27 cellular contexts compared by ENCODE assay signal in genomic region chr17:5464717-5465507, GRCh38. TPM values are rescaled to one million over a fixed set of nuclear protein-coding genes. Genes with fewer than 3 reads are reported as not detected.
A peak's percentile ranks its signal among the peaks of the same experiment; 100 is the strongest.
DNase-seq lines count a peak whose midpoint lies in the region; ATAC-seq, FAIRE-seq and TF ChIP-seq lines count a peak whose summit lies in the region.
"Had no signal": no experiment of that assay in that cellular context is flagged by ENCODE, and none has a peak within 500 bp of the region (broad histone marks: within the 10 kb centered on the region; RNA-seq: fewer than 3 reads in every experiment).

No MANE protein-coding gene starts in this region.

- POLR2A ChIA-PET in WTC11 (lab: Charles Lee) (no interaction called here), HepG2 (lab: Yijun Ruan, JAX) (interaction anchor here (1.5 to 2.6 kb wide), 4 partner anchors 22 to 46 kb away, joined by 3 to 25 read pairs (median 11); partner anchors contain the start of genes C1QBP, DERL2, MIS12 and NUP88)

- peak overlapping the region; percentile 75 for H3K27ac Mint-ChIP-seq in WTC11
- H3K27ac Mint-ChIP-seq: activated CD4-positive, alpha-beta T cell treated with anti-CD3 and anti-CD28 coated beads for 36 hours; CD8-positive, alpha-beta T cell; stimulated activated effector memory CD8-positive, alpha-beta T cell treated with anti-CD3 and anti-CD28 coated beads, Interleukin-12 subunit alpha, Interleukin-12 subunit beta, amount 100 ng/mL, for 72 hours had no signal

- no peak for DNase-seq in DND-41
- no peak for DNase-seq in WTC11 (ENCODE audit: low spot score)
- peak; percentile 94 for DNase-seq in HepG2 (ENCODE audit: low spot score)
- no peak for DNase-seq in SW 1271 (lab: John Stamatoyannopoulos, UW)
- no peak for DNase-seq in NCI-H82 treated with DMSO at 0.1 percent for 48 hours (lab: John Stamatoyannopoulos, UW; ENCODE audit: unreplicated experiment)
- no peak for DNase-seq in kidney tubule cell (ENCODE audit: low spot score)
- DNase-seq: activated CD4-positive, alpha-beta T cell treated with anti-CD3 and anti-CD28 coated beads for 36 hours; activated gamma-delta T cell treated with Interleukin-2 at 50 U/mL for 16 hours; CD8-positive, alpha-beta T cell; DMS53; dorsolateral prefrontal cortex; hypothalamus; naive B cell; NCI-H1105; NCI-H524; pancreas; sigmoid colon had no signal

- peaks cover 32% of the 10 kb centered on the region for H3K36me3 Mint-ChIP-seq in WTC11

- H3K9me3 ChIP-seq in BLaER1 (no peaks in the 10 kb centered on the region), DND-41 (ENCODE audit: insufficient read depth, low read length, severe bottlenecking) (no peaks in the 10 kb centered on the region), HepG2 (ENCODE audit: low read length) (no peaks in the 10 kb centered on the region)
- H3K9me3 ChIP-seq: pancreas, sigmoid colon, tibial nerve had no signal

- in situ Hi-C loops in HepG2 (cut with HindIII; ENCODE audit: extremely low pct_ligation_motif_present, low pct_unique_long_range_greater_than_20kb), result no loop called here

- peaks cover 79% of the 10 kb centered on the region for H4K20me1 ChIP-seq in BLaER1
- peaks cover 43% of the 10 kb centered on the region; the same call in 1 of the 2 replicates for H4K20me1 ChIP-seq in DND-41 (ENCODE audit: insufficient read depth, low read length)
- 0 out of 2 replicates have a peak, but pooled peaks cover 10% of the 10 kb centered on the region for H4K20me1 ChIP-seq in HepG2 (ENCODE audit: insufficient read depth, low read length)

- FAIRE-seq in HepG2 (lab: Jason Lieb, UNC), result peak; percentile 92
- FAIRE-seq: frontal cortex, GM12892, H54, pancreas had no signal

- 3% methylated on average over 10 of the region's 10 CpGs for WGBS in HepG2 (ENCODE audit: low lambda C conversion rate)

- H3K4me1 ChIP-seq in BLaER1 (peaks cover 33% of the 10 kb centered on the region), DND-41 (ENCODE audit: insufficient read depth, low read length) (peaks cover 35% of the 10 kb centered on the region), HepG2 (ENCODE audit: insufficient read depth, low read length) (peaks cover 38% of the 10 kb centered on the region)

- TF ChIP-seq EP300 in HepG2 (IDR thresholded peaks at IDR 0.05; ENCODE audit: low read depth in 2 of 2, low read length in 2 of 2) (peak in 1 of 2 experiments; percentile 35; a peak in 1 of 4 replicates), HepG2 (CRISPR knock-in tag; IDR thresholded peaks at IDR 0.05; ENCODE audit: borderline replicate concordance) (0 out of 2 replicates have a peak, but pooled peaks have one; percentile 8)

- no peak for TF ChIP-seq POLR2A in HepG2 (IDR thresholded peaks at IDR 0.05; ENCODE audit: insufficient read depth in 1 of 2, low read depth in 2 of 2, low read length in 2 of 2)

- no peaks in the 10 kb centered on the region for H3K27me3 Mint-ChIP-seq in WTC11 (ENCODE audit: low read depth)
- H3K27me3 Mint-ChIP-seq: activated CD4-positive, alpha-beta T cell treated with anti-CD3 and anti-CD28 coated beads for 36 hours; naive B cell had no signal

- H2AFZ ChIP-seq in DND-41 (ENCODE audit: low read depth, low read length) (no peak overlapping the region), HepG2 (ENCODE audit: low read length) (no peak overlapping the region)

- H3K9ac ChIP-seq in BLaER1 (no peak overlapping the region; the same call in 1 of the 2 replicates), DND-41 (ENCODE audit: low read depth, low read length) (no peak overlapping the region), HepG2 (ENCODE audit: insufficient read depth, low read depth, low read length) (peak overlapping the region; percentile 84)
- H3K9ac ChIP-seq: KMS-11 had no signal

- intact Hi-C loops in HepG2 (cut with micrococcal nuclease; ENCODE audit: unreplicated experiment), result loop anchor here (2.0 kb wide), 1 partner anchor 26 kb away; the partner anchor contains the start of gene C1QBP

- H3K9me3 Mint-ChIP-seq in WTC11, result no peaks in the 10 kb centered on the region
- H3K9me3 Mint-ChIP-seq: CD8-positive, alpha-beta T cell; naive B cell; stimulated activated effector memory CD8-positive, alpha-beta T cell treated with anti-CD3 and anti-CD28 coated beads, Interleukin-12 subunit alpha, Interleukin-12 subunit beta, amount 100 ng/mL, for 72 hours had no signal

- H3K4me3 ChIP-seq in BLaER1 (no peak overlapping the region), DND-41 (ENCODE audit: low read depth in 1 of 2, low read length in 2 of 2) (peak overlapping the region in 1 of 2 experiments; percentile 17; a peak in 1 of 4 replicates), HepG2 (replicated peaks in 1 of 3; ENCODE audit: insufficient read depth in 1 of 3, low read depth in 2 of 3, low read length in 3 of 3) (peak overlapping the region; percentile 53 to 91 (median 68))
- H3K4me3 ChIP-seq: cardiac muscle cell, dorsolateral prefrontal cortex, lung, pancreas, sigmoid colon, tibial nerve had no signal

- peaks cover 68% of the 10 kb centered on the region for H3K79me2 ChIP-seq in DND-41 (ENCODE audit: insufficient read depth, low read length)
- peaks cover 63% of the 10 kb centered on the region for H3K79me2 ChIP-seq in HepG2 (ENCODE audit: insufficient read depth, low read length)

- TF ChIP-seq CTCF in DND-41 (IDR thresholded peaks at IDR 0.05; ENCODE audit: borderline replicate concordance, extremely low read depth, low read length, poor library complexity, severe bottlenecking), result no peak
- no peak for TF ChIP-seq CTCF in WTC11 (IDR thresholded peaks at IDR 0.05)
- TF ChIP-seq CTCF in HepG2 (CRISPR knock-in tag; IDR thresholded peaks at IDR 0.05), result no peak

- BruUV-seq in HepG2 (replicated peaks; lab: Mats Ljungman, UMichigan), result no TSS peak

- ATAC-seq in DND-41 (ENCODE audit: insufficient read depth, low read depth), result no peak
- no peak for ATAC-seq in WTC11
- ATAC-seq in HepG2, result peak; percentile 60
- ATAC-seq in GM21717 (IDR thresholded peaks at IDR 0.05; ENCODE audit: unreplicated experiment), result no peak
- ATAC-seq: activated CD4-positive, alpha-beta T cell treated with anti-CD3 and anti-CD28 coated beads for 36 hours; CD8-positive, alpha-beta T cell; pancreas; stimulated activated effector memory CD8-positive, alpha-beta T cell treated with anti-CD3 and anti-CD28 coated beads, Interleukin-12 subunit alpha, Interleukin-12 subunit beta, amount 100 ng/mL, for 72 hours had no signal

- H3K4me2 ChIP-seq in BLaER1 (peak overlapping the region; percentile 95), DND-41 (ENCODE audit: insufficient read depth, low read length) (peak overlapping the region; percentile 67; the same call in 1 of the 2 replicates), HepG2 (ENCODE audit: low read depth, low read length) (peak overlapping the region; percentile 98)
- H3K4me2 ChIP-seq: KMS-11 had no signal

- no peaks in the 10 kb centered on the region for H3K27me3 ChIP-seq in BLaER1
- H3K27me3 ChIP-seq in DND-41 (ENCODE audit: insufficient read depth, low read length, poor library complexity), result no peaks in the 10 kb centered on the region
- H3K27me3 ChIP-seq in HepG2 (ENCODE audit: control insufficient read depth in 1 of 2, insufficient read depth in 2 of 2, low read length in 2 of 2), result no peaks in the 10 kb centered on the region; a peak in 1 of 5 replicates
- H3K27me3 ChIP-seq: cardiac muscle cell, dorsolateral prefrontal cortex, pancreas, sigmoid colon, tibial nerve had no signal

- H3K4me1 Mint-ChIP-seq in WTC11, result peaks cover 23% of the 10 kb centered on the region

- TF ChIP-seq RAD21 in HepG2 (CRISPR knock-in tag; IDR thresholded peaks at IDR 0.05), result no peak

- H3K4me3 Mint-ChIP-seq in WTC11, result no peak overlapping the region
- H3K4me3 Mint-ChIP-seq: activated CD4-positive, alpha-beta T cell treated with anti-CD3 and anti-CD28 coated beads for 36 hours; CD8-positive, alpha-beta T cell; stimulated activated effector memory CD8-positive, alpha-beta T cell treated with anti-CD3 and anti-CD28 coated beads, Interleukin-12 subunit alpha, Interleukin-12 subunit beta, amount 100 ng/mL, for 72 hours had no signal

- no peak overlapping the region for H3K27ac ChIP-seq in BLaER1
- H3K27ac ChIP-seq in DND-41 (ENCODE audit: low read length), result no peak overlapping the region
- H3K27ac ChIP-seq in HepG2 (ENCODE audit: extremely low read length, insufficient read depth, low read length), result peak overlapping the region; percentile 91
- H3K27ac ChIP-seq: cardiac muscle cell, dorsolateral prefrontal cortex, KMS-11, pancreas, sigmoid colon, tibial nerve had no signal

- H3K36me3 ChIP-seq in BLaER1 (peaks cover 48% of the 10 kb centered on the region), DND-41 (ENCODE audit: insufficient read depth, low read length) (peaks cover 48% of the 10 kb centered on the region), HepG2 (replicated peaks in 1 of 2; ENCODE audit: control insufficient read depth in 1 of 2, insufficient read depth in 2 of 2, low read length in 2 of 2) (peaks cover 10 to 29% of the 10 kb centered on the region in 2 experiments; a peak in 4 of 5 replicates)
- H3K36me3 ChIP-seq: cardiac muscle cell had no signal

- CTCF ChIA-PET in WTC11 (lab: Charles Lee), result interaction anchor here (2.0 kb wide), 1 partner anchor 26 kb away, joined by 5 read pairs; the partner anchor contains the start of gene C1QBP
- CTCF ChIA-PET in HepG2 (lab: Yijun Ruan, JAX; ENCODE audit: low intra/inter-chr PET ratio, low total read pairs), result interaction anchor here (1.0 kb wide), 1 partner anchor 26 kb away, joined by 3 read pairs; the partner anchor contains the start of gene C1QBP

RNA-seq across cellular contexts. Expression of gene DHX33, which starts 3.9 kb away (rescaled TPM):
- total RNA-seq in WTC11 (2021) (46.1 to 56.3 TPM (median 47.9 TPM) in 3 replicates), HepG2 (2016; rRNA removed; fragmentation: Illumina TruSeq; extraction: Trizol) (20.1 and 34.8 TPM in 2 replicates)
- 12.8 and 14.6 TPM in 2 replicates for total RNA-seq in HepG2 (2016; cell fraction: cytosol; rRNA removed; fragmentation: Illumina TruSeq; extraction: Trizol; ENCODE audit: low read depth)
- total RNA-seq in HepG2 (2016; cell fraction: insoluble cytoplasmic fraction; rRNA removed; fragmentation: Illumina TruSeq; extraction: Trizol), result 20.9 and 31.1 TPM in 2 replicates
- 16.8 and 16.9 TPM in 2 replicates for total RNA-seq in HepG2 (2016; cell fraction: membrane; rRNA removed; fragmentation: Illumina TruSeq; extraction: Trizol)
- total RNA-seq in HepG2 (2016; cell fraction: nucleus; rRNA removed; fragmentation: Illumina TruSeq; extraction: Trizol), result 20.4 and 22.7 TPM in 2 replicates
- 15.5 and 18.4 TPM in 2 replicates for polyA plus RNA-seq in HepG2 (2011; rRNA removed)
- polyA plus RNA-seq in HepG2 (2011; cell fraction: cytosol; rRNA removed), result 11.2 and 12.3 TPM in 2 replicates
- 20.2 and 22.4 TPM in 2 replicates for polyA plus RNA-seq in HepG2 (2011; cell fraction: nucleus; rRNA removed)
- polyA plus RNA-seq in HepG2 (2012), result 15.6 and 16.6 TPM in 2 replicates
- 1.8 TPM in 2 replicates for polyA plus RNA-seq in HepG2 (2016; cell fraction: cytosol; fragmentation: Illumina TruSeq; extraction: Trizol; ENCODE audit: low read depth)
- polyA plus RNA-seq in HepG2 (2016; cell fraction: insoluble cytoplasmic fraction; fragmentation: Illumina TruSeq; extraction: Trizol; ENCODE audit: low read depth), result 29.3 and 33.3 TPM in 2 replicates
- polyA plus RNA-seq in HepG2 (2016; cell fraction: membrane; fragmentation: Illumina TruSeq; extraction: Trizol; ENCODE audit: low read depth), result 7.2 TPM in 2 replicates
- polyA plus RNA-seq in HepG2 (2016; cell fraction: nucleus; fragmentation: Illumina TruSeq; extraction: Trizol; ENCODE audit: insufficient read depth, low read depth), result 46.3 and 53.5 TPM in 2 replicates
- 44.5 and 49.7 TPM in 2 replicates for polyA minus RNA-seq in HepG2 (2011; rRNA and poly(A)+ RNA removed; ENCODE audit: low replicate concordance)
- 17.9 and 18.8 TPM in 2 replicates for polyA minus RNA-seq in HepG2 (2011; cell fraction: cytosol; rRNA and poly(A)+ RNA removed)
- 14.9 and 15.3 TPM in 2 replicates for polyA minus RNA-seq in HepG2 (2011; cell fraction: nucleus; rRNA and poly(A)+ RNA removed)

RNA-seq across cellular contexts. Expression of gene DERL2, which starts 21.1 kb away (rescaled TPM):
- total RNA-seq in WTC11 (2021) (39.1 to 47.1 TPM (median 39.4 TPM) in 3 replicates), HepG2 (2016; rRNA removed; fragmentation: Illumina TruSeq; extraction: Trizol) (41.4 and 59.3 TPM in 2 replicates)
- total RNA-seq in HepG2 (2016; cell fraction: cytosol; rRNA removed; fragmentation: Illumina TruSeq; extraction: Trizol; ENCODE audit: low read depth), result 25.6 and 28.7 TPM in 2 replicates
- 38.6 and 66.1 TPM in 2 replicates for total RNA-seq in HepG2 (2016; cell fraction: insoluble cytoplasmic fraction; rRNA removed; fragmentation: Illumina TruSeq; extraction: Trizol)
- total RNA-seq in HepG2 (2016; cell fraction: membrane; rRNA removed; fragmentation: Illumina TruSeq; extraction: Trizol), result 33.6 and 39.9 TPM in 2 replicates
- 60.7 and 77.4 TPM in 2 replicates for total RNA-seq in HepG2 (2016; cell fraction: nucleus; rRNA removed; fragmentation: Illumina TruSeq; extraction: Trizol)
- polyA plus RNA-seq in HepG2 (2011; rRNA removed), result 59.0 and 65.2 TPM in 2 replicates
- polyA plus RNA-seq in HepG2 (2011; cell fraction: cytosol; rRNA removed), result 34.0 and 50.7 TPM in 2 replicates
- polyA plus RNA-seq in HepG2 (2011; cell fraction: nucleus; rRNA removed), result 63.2 and 65.1 TPM in 2 replicates
- polyA plus RNA-seq in HepG2 (2012), result 36.4 and 42.5 TPM in 2 replicates
- polyA plus RNA-seq in HepG2 (2016; cell fraction: cytosol; fragmentation: Illumina TruSeq; extraction: Trizol; ENCODE audit: low read depth), result 37.6 and 45.6 TPM in 2 replicates
- 43.9 and 63.4 TPM in 2 replicates for polyA plus RNA-seq in HepG2 (2016; cell fraction: insoluble cytoplasmic fraction; fragmentation: Illumina TruSeq; extraction: Trizol; ENCODE audit: low read depth)
- polyA plus RNA-seq in HepG2 (2016; cell fraction: membrane; fragmentation: Illumina TruSeq; extraction: Trizol; ENCODE audit: low read depth), result 36.3 and 44.4 TPM in 2 replicates
- 159 and 169 TPM in 2 replicates for polyA plus RNA-seq in HepG2 (2016; cell fraction: nucleus; fragmentation: Illumina TruSeq; extraction: Trizol; ENCODE audit: insufficient read depth, low read depth)
- polyA minus RNA-seq in HepG2 (2011; rRNA and poly(A)+ RNA removed; ENCODE audit: low replicate concordance), result 21.7 and 35.4 TPM in 2 replicates
- polyA minus RNA-seq in HepG2 (2011; cell fraction: cytosol; rRNA and poly(A)+ RNA removed), result 22.2 and 22.9 TPM in 2 replicates
- polyA minus RNA-seq in HepG2 (2011; cell fraction: nucleus; rRNA and poly(A)+ RNA removed), result 54.3 and 57.7 TPM in 2 replicates

RNA-seq across cellular contexts. Expression of gene MIS12, which starts 21.5 kb away (rescaled TPM):
- total RNA-seq in WTC11 (2021) (22.6 to 25.5 TPM (median 24.8 TPM) in 3 replicates), HepG2 (2016; rRNA removed; fragmentation: Illumina TruSeq; extraction: Trizol) (28.0 and 28.3 TPM in 2 replicates)
- total RNA-seq in HepG2 (2016; cell fraction: cytosol; rRNA removed; fragmentation: Illumina TruSeq; extraction: Trizol; ENCODE audit: low read depth), result 7.9 and 8.3 TPM in 2 replicates
- total RNA-seq in HepG2 (2016; cell fraction: insoluble cytoplasmic fraction; rRNA removed; fragmentation: Illumina TruSeq; extraction: Trizol), result 28.6 and 31.1 TPM in 2 replicates
- total RNA-seq in HepG2 (2016; cell fraction: membrane; rRNA removed; fragmentation: Illumina TruSeq; extraction: Trizol), result 24.4 and 27.4 TPM in 2 replicates
- 27.4 and 28.9 TPM in 2 replicates for total RNA-seq in HepG2 (2016; cell fraction: nucleus; rRNA removed; fragmentation: Illumina TruSeq; extraction: Trizol)
- 13.4 and 16.2 TPM in 2 replicates for polyA plus RNA-seq in HepG2 (2011; rRNA removed)
- polyA plus RNA-seq in HepG2 (2011; cell fraction: cytosol; rRNA removed), result 3.8 and 6.1 TPM in 2 replicates
- 21.4 and 24.6 TPM in 2 replicates for polyA plus RNA-seq in HepG2 (2011; cell fraction: nucleus; rRNA removed)
- polyA plus RNA-seq in HepG2 (2012), result 12.6 and 13.8 TPM in 2 replicates
- 4.5 and 6.2 TPM in 2 replicates for polyA plus RNA-seq in HepG2 (2016; cell fraction: cytosol; fragmentation: Illumina TruSeq; extraction: Trizol; ENCODE audit: low read depth)
- 23.5 and 29.2 TPM in 2 replicates for polyA plus RNA-seq in HepG2 (2016; cell fraction: insoluble cytoplasmic fraction; fragmentation: Illumina TruSeq; extraction: Trizol; ENCODE audit: low read depth)
- polyA plus RNA-seq in HepG2 (2016; cell fraction: membrane; fragmentation: Illumina TruSeq; extraction: Trizol; ENCODE audit: low read depth), result 13.9 and 15.0 TPM in 2 replicates
- 57.5 and 58.5 TPM in 2 replicates for polyA plus RNA-seq in HepG2 (2016; cell fraction: nucleus; fragmentation: Illumina TruSeq; extraction: Trizol; ENCODE audit: insufficient read depth, low read depth)
- polyA minus RNA-seq in HepG2 (2011; rRNA and poly(A)+ RNA removed; ENCODE audit: low replicate concordance), result 10.3 and 37.9 TPM in 2 replicates
- polyA minus RNA-seq in HepG2 (2011; cell fraction: cytosol; rRNA and poly(A)+ RNA removed), result 5.1 and 7.9 TPM in 2 replicates
- polyA minus RNA-seq in HepG2 (2011; cell fraction: nucleus; rRNA and poly(A)+ RNA removed), result 8.7 and 9.5 TPM in 2 replicates

RNA-seq across cellular contexts. Expression of gene C1QBP, which starts 26.0 kb away (rescaled TPM):
- total RNA-seq in WTC11 (2021) (377 to 429 TPM (median 382 TPM) in 3 replicates), HepG2 (2016; rRNA removed; fragmentation: Illumina TruSeq; extraction: Trizol) (631 and 680 TPM in 2 replicates)
- 223 and 253 TPM in 2 replicates for total RNA-seq in HepG2 (2016; cell fraction: cytosol; rRNA removed; fragmentation: Illumina TruSeq; extraction: Trizol; ENCODE audit: low read depth)
- 605 and 675 TPM in 2 replicates for total RNA-seq in HepG2 (2016; cell fraction: insoluble cytoplasmic fraction; rRNA removed; fragmentation: Illumina TruSeq; extraction: Trizol)
- 338 and 363 TPM in 2 replicates for total RNA-seq in HepG2 (2016; cell fraction: membrane; rRNA removed; fragmentation: Illumina TruSeq; extraction: Trizol)
- total RNA-seq in HepG2 (2016; cell fraction: nucleus; rRNA removed; fragmentation: Illumina TruSeq; extraction: Trizol), result 227 and 273 TPM in 2 replicates
- polyA plus RNA-seq in HepG2 (2011; rRNA removed), result 143 and 219 TPM in 2 replicates
- polyA plus RNA-seq in HepG2 (2011; cell fraction: cytosol; rRNA removed), result 153 and 205 TPM in 2 replicates
- polyA plus RNA-seq in HepG2 (2011; cell fraction: nucleus; rRNA removed), result 59.5 and 75.2 TPM in 2 replicates
- 262 and 271 TPM in 2 replicates for polyA plus RNA-seq in HepG2 (2012)
- 208 and 216 TPM in 2 replicates for polyA plus RNA-seq in HepG2 (2016; cell fraction: cytosol; fragmentation: Illumina TruSeq; extraction: Trizol; ENCODE audit: low read depth)
- polyA plus RNA-seq in HepG2 (2016; cell fraction: insoluble cytoplasmic fraction; fragmentation: Illumina TruSeq; extraction: Trizol; ENCODE audit: low read depth), result 559 and 587 TPM in 2 replicates
- polyA plus RNA-seq in HepG2 (2016; cell fraction: membrane; fragmentation: Illumina TruSeq; extraction: Trizol; ENCODE audit: low read depth), result 287 and 298 TPM in 2 replicates
- polyA plus RNA-seq in HepG2 (2016; cell fraction: nucleus; fragmentation: Illumina TruSeq; extraction: Trizol; ENCODE audit: insufficient read depth, low read depth), result 354 and 385 TPM in 2 replicates
- 48.7 and 110 TPM in 2 replicates for polyA minus RNA-seq in HepG2 (2011; rRNA and poly(A)+ RNA removed; ENCODE audit: low replicate concordance)
- 109 and 144 TPM in 2 replicates for polyA minus RNA-seq in HepG2 (2011; cell fraction: cytosol; rRNA and poly(A)+ RNA removed)
- 43.8 and 49.1 TPM in 2 replicates for polyA minus RNA-seq in HepG2 (2011; cell fraction: nucleus; rRNA and poly(A)+ RNA removed)

RNA-seq across cellular contexts. Expression of gene RPAIN, which starts 44.9 kb away (rescaled TPM):
- 67.8 to 69.9 TPM (median 68.4 TPM) in 3 replicates for total RNA-seq in WTC11 (2021)
- 54.7 and 58.5 TPM in 2 replicates for total RNA-seq in HepG2 (2016; rRNA removed; fragmentation: Illumina TruSeq; extraction: Trizol)
- 16.2 and 18.9 TPM in 2 replicates for total RNA-seq in HepG2 (2016; cell fraction: cytosol; rRNA removed; fragmentation: Illumina TruSeq; extraction: Trizol; ENCODE audit: low read depth)
- 54.9 and 62.0 TPM in 2 replicates for total RNA-seq in HepG2 (2016; cell fraction: insoluble cytoplasmic fraction; rRNA removed; fragmentation: Illumina TruSeq; extraction: Trizol)
- 22.7 and 27.6 TPM in 2 replicates for total RNA-seq in HepG2 (2016; cell fraction: membrane; rRNA removed; fragmentation: Illumina TruSeq; extraction: Trizol)
- total RNA-seq in HepG2 (2016; cell fraction: nucleus; rRNA removed; fragmentation: Illumina TruSeq; extraction: Trizol), result 50.9 and 60.8 TPM in 2 replicates
- 36.3 and 42.1 TPM in 2 replicates for polyA plus RNA-seq in HepG2 (2011; rRNA removed)
- polyA plus RNA-seq in HepG2 (2011; cell fraction: cytosol; rRNA removed), result 26.3 and 28.2 TPM in 2 replicates
- polyA plus RNA-seq in HepG2 (2011; cell fraction: nucleus; rRNA removed), result 40.9 and 53.2 TPM in 2 replicates
- 28.1 and 30.8 TPM in 2 replicates for polyA plus RNA-seq in HepG2 (2012)
- polyA plus RNA-seq in HepG2 (2016; cell fraction: cytosol; fragmentation: Illumina TruSeq; extraction: Trizol; ENCODE audit: low read depth), result 10.1 TPM in 2 replicates
- polyA plus RNA-seq in HepG2 (2016; cell fraction: insoluble cytoplasmic fraction; fragmentation: Illumina TruSeq; extraction: Trizol; ENCODE audit: low read depth), result 44.0 and 48.5 TPM in 2 replicates
- 14.2 and 15.2 TPM in 2 replicates for polyA plus RNA-seq in HepG2 (2016; cell fraction: membrane; fragmentation: Illumina TruSeq; extraction: Trizol; ENCODE audit: low read depth)
- 80.1 and 81.6 TPM in 2 replicates for polyA plus RNA-seq in HepG2 (2016; cell fraction: nucleus; fragmentation: Illumina TruSeq; extraction: Trizol; ENCODE audit: insufficient read depth, low read depth)
- polyA minus RNA-seq in HepG2 (2011; rRNA and poly(A)+ RNA removed; ENCODE audit: low replicate concordance), result 19.9 and 28.3 TPM in 2 replicates
- 7.7 and 10.6 TPM in 2 replicates for polyA minus RNA-seq in HepG2 (2011; cell fraction: cytosol; rRNA and poly(A)+ RNA removed)
- 50.2 and 57.8 TPM in 2 replicates for polyA minus RNA-seq in HepG2 (2011; cell fraction: nucleus; rRNA and poly(A)+ RNA removed)
